ENCODE assay signal across 7 cellular contexts in the genomic region with DNA sequence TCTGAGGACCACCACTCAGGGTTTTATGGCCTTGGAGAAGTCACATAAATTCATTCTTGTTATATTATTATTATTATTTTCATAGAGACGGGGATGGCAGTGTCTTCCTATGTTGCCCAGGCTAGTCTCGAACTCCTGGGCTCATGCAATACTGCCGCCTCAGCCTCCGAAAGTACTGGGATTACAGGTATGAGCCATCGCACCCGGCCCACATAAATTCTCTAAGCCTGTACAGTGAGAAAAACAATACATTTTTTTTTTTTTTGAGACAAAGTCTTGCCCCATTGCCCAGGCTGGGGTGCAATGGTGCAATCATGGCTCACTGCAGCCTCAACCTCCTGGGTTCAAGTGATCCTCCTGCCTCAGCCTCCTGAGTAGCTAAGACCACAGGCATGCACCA. TPM values are rescaled to one million over a fixed set of nuclear protein-coding genes. Genes with fewer than 3 reads are reported as not detected.
A peak's percentile ranks its signal among the peaks of the same experiment; 100 is the strongest.
DNase-seq lines count a peak whose midpoint lies in the region; ATAC-seq and TF ChIP-seq lines count a peak whose summit lies in the region.

No MANE protein-coding gene starts in this region.

- H3K9me3 Mint-ChIP-seq in dendritic cell treated with granulocyte-macrophage colony-stimulating factor and Interleukin-4, amounts not matched to agents 40 ng/mL and 50 ng/mL, for 4 days: no peaks in the 10 kb centered on the region

- H3K4me3 ChIP-seq in GM12865 (ENCODE audit: low read depth, low read length) (peak overlapping the region; percentile 90), NT2/D1 (ENCODE audit: insufficient read length, low read depth) (peak overlapping the region; percentile 96), psoas muscle (peak overlapping the region; percentile 100)

- H3K4me3 Mint-ChIP-seq in dendritic cell treated with granulocyte-macrophage colony-stimulating factor and Interleukin-4, amounts not matched to agents 40 ng/mL and 50 ng/mL, for 4 days: no peak overlapping the region

- ATAC-seq in psoas muscle (no peak), sciatic nerve (no peak)

- peak overlapping the region; percentile 97 for H3K27ac Mint-ChIP-seq in dendritic cell treated with granulocyte-macrophage colony-stimulating factor and Interleukin-4, amounts not matched to agents 40 ng/mL and 50 ng/mL, for 4 days

- H3K36me3 Mint-ChIP-seq in dendritic cell treated with granulocyte-macrophage colony-stimulating factor and Interleukin-4, amounts not matched to agents 40 ng/mL and 50 ng/mL, for 4 days (ENCODE audit: low read depth): peaks cover 30% of the 10 kb centered on the region

- peaks cover 3% of the 10 kb centered on the region for H3K4me1 ChIP-seq in NT2/D1 (ENCODE audit: insufficient read depth, insufficient read length)
- H3K4me1 ChIP-seq in psoas muscle: peaks cover 48% of the 10 kb centered on the region

- DNase-seq in GM12865 (ENCODE audit: low read depth) (no peak), NT2/D1 (ENCODE audit: low read depth, low spot score) (no peak), psoas muscle (no peak), sciatic nerve (ENCODE audit: low spot score) (no peak), SHP77 treated with DMSO at 0.1 percent for 48 hours (lab: John Stamatoyannopoulos, UW) (no peak)
- no peak for DNase-seq in NK-92 treated with Interleukin-12 subunit alpha and Interleukin-12 subunit beta, amount 100 ng/mL, for 24 hours (lab: John Stamatoyannopoulos, UW)

- intact Hi-C loops in dendritic cell treated with granulocyte-macrophage colony-stimulating factor and Interleukin-4, amounts not matched to agents 40 ng/mL and 50 ng/mL, for 4 days (cut with micrococcal nuclease): no loop called here
- intact Hi-C loops in psoas muscle (cut with DNase I): no loop called here
- intact Hi-C loops in sciatic nerve (cut with DNase I): no loop called here

- WGBS in psoas muscle, 3 donors: 88 to 96% (median 94%) methylated on average over 6 of the region's 6 CpGs

- peaks cover 42% of the 10 kb centered on the region for H3K4me1 Mint-ChIP-seq in dendritic cell treated with granulocyte-macrophage colony-stimulating factor and Interleukin-4, amounts not matched to agents 40 ng/mL and 50 ng/mL, for 4 days (ENCODE audit: low read depth)

- H3K36me3 ChIP-seq in NT2/D1 (ENCODE audit: insufficient read depth, insufficient read length, low read length): peaks cover 12% of the 10 kb centered on the region
- H3K36me3 ChIP-seq in psoas muscle (ENCODE audit: insufficient read depth in 1 of 2, low read depth in 1 of 2): peaks cover 0 to 4% of the 10 kb centered on the region in 2 donors

- H3K27me3 ChIP-seq in NT2/D1 (ENCODE audit: insufficient read depth, insufficient read length) (no peaks in the 10 kb centered on the region), psoas muscle (ENCODE audit: insufficient read depth in 3 of 3, low read length in 2 of 3) (no peaks in the 10 kb centered on the region)

- H3K9me3 ChIP-seq in NT2/D1 (ENCODE audit: insufficient read depth, low read length) (no peaks in the 10 kb centered on the region), psoas muscle (no peaks in the 10 kb centered on the region)

- TF ChIP-seq CTCF in GM12865 (IDR thresholded peaks at IDR 0.05; ENCODE audit: insufficient read depth, low read depth, low read length, missing control alignments): no peak
- no peak for TF ChIP-seq CTCF in psoas muscle (IDR thresholded peaks at IDR 0.05)

- H3K27me3 Mint-ChIP-seq in dendritic cell treated with granulocyte-macrophage colony-stimulating factor and Interleukin-4, amounts not matched to agents 40 ng/mL and 50 ng/mL, for 4 days: peaks cover 14% of the 10 kb centered on the region

- H3K27ac ChIP-seq in psoas muscle: peak overlapping the region; percentile 98

- H3K9ac ChIP-seq in NT2/D1 (ENCODE audit: insufficient read length, low read depth): no peak overlapping the region

RNA-seq across cellular contexts. Expression of a gene that starts 0.8 kb away (rescaled TPM):
- total RNA-seq in psoas muscle (10 to 100 TPM; 22.4 to 45.9 (median 26.4) TPM), sciatic nerve (9.4 TPM)
- polyA plus RNA-seq in psoas muscle: 10 to 100 TPM; 30.9 to 91.1 (median 35.5) TPM

RNA-seq across cellular contexts. Expression of a gene that starts 0.8 kb away (rescaled TPM):
- total RNA-seq in psoas muscle: 10 to 100 TPM in 1 of 4 donors, 1 to 10 TPM in 3; 6.1 to 10.8 (median 8.3) TPM
- 1 to 10 TPM; 4.0 to 7.9 (median 5.6) TPM for polyA plus RNA-seq in psoas muscle
- total RNA-seq in sciatic nerve: 8.1 TPM

RNA-seq across cellular contexts. Expression of a gene that starts 12.9 kb away (rescaled TPM):
- total RNA-seq in psoas muscle: 10 to 100 TPM in 1 of 4 donors, 1 to 10 TPM in 3; 5.8 to 10.5 (median 7.5) TPM
- 10 to 100 TPM in 1 of 3 donors, 1 to 10 TPM in 2; 4.1 to 13.7 (median 8.0) TPM for polyA plus RNA-seq in psoas muscle
- total RNA-seq in sciatic nerve: 10.5 TPM

RNA-seq across cellular contexts. Expression of a gene that starts 44.1 kb away (rescaled TPM):
- 10 to 100 TPM; 36.6 to 49.7 (median 42.3) TPM for total RNA-seq in psoas muscle
- polyA plus RNA-seq in psoas muscle: 10 to 100 TPM; 58.3 to 82.2 (median 71.7) TPM
- 68.2 TPM for total RNA-seq in sciatic nerve

RNA-seq across cellular contexts. Expression of a gene that starts 48.9 kb away (rescaled TPM):
- total RNA-seq in psoas muscle (10 to 100 TPM; 19.6 to 26.0 (median 23.9) TPM), sciatic nerve (32.8 TPM)
- polyA plus RNA-seq in psoas muscle: 10 to 100 TPM; 28.4 to 83.9 (median 41.0) TPM
